8 cellular contexts compared by ENCODE assay signal in the genomic region with DNA sequence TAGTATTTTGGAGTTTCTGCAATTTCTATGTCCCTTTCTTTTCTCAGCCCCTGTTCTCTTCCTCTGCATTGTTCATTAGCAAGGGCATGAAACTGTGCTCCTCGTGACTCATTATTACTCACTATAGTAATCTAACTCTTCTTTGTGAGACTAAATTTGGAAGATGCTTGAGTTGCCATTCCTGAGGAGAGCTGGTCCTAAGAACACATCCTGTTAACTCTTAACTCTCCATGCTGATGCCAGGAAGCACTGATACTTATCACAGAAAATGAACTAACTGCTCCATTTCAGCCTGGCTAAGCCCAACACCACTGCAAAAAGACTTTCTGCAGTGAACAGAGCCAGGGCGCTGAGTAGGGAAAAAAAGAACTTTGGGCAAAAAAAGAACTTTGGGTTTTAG. TPM values are rescaled to one million over a fixed set of nuclear protein-coding genes. Genes with fewer than 3 reads are reported as not detected.
DNase-seq lines count a peak whose midpoint lies in the region; ATAC-seq, FAIRE-seq and TF ChIP-seq lines count a peak whose summit lies in the region.

No MANE protein-coding gene starts in this region.

- H3K4me1 ChIP-seq in colonic mucosa = no peaks in the 10 kb centered on the region
- H3K4me1 ChIP-seq in mesendoderm (ENCODE audit: control insufficient read depth, low read depth, low read length) = peaks cover 2% of the 10 kb centered on the region

- H4K8ac ChIP-seq in mesendoderm (ENCODE audit: low read depth, low read length) = no peak overlapping the region

- H3K23ac ChIP-seq in mesendoderm (ENCODE audit: low read length) = no peak overlapping the region

- no peaks in the 10 kb centered on the region for H3K9me3 ChIP-seq in colonic mucosa

- no peaks in the 10 kb centered on the region for H3K36me3 ChIP-seq in colonic mucosa
- H3K36me3 ChIP-seq in mesendoderm (ENCODE audit: control insufficient read depth, insufficient read depth, low read length) = no peaks in the 10 kb centered on the region

- peak overlapping the region; percentile 9 for H3K56ac ChIP-seq in mesendoderm (ENCODE audit: low read length)

- FAIRE-seq in GM12892 (lab: Jason Lieb, UNC) = no peak

- H3K79me1 ChIP-seq in mesendoderm (ENCODE audit: low read length) = no peaks in the 10 kb centered on the region

- DNase-seq in EL (peak; percentile 95), NCI-H226 (peak; percentile 94), colonic mucosa (no peak), mesendoderm (peak; percentile 94), GM12892 (ENCODE audit: insufficient read length) (no peak), T-helper 9 cell (no peak)

- H3K4me2 ChIP-seq in mesendoderm (ENCODE audit: low read length) = no peak overlapping the region

- H2AK5ac ChIP-seq in mesendoderm (ENCODE audit: low read length) = no peak overlapping the region

- H3K9ac ChIP-seq in colonic mucosa (ENCODE audit: low read depth in 2 of 2, low read length in 2 of 2) (no peak overlapping the region), mesendoderm (ENCODE audit: low read length) (peak overlapping the region; percentile 2)

- TF ChIP-seq CTCF in colonic mucosa (IDR thresholded peaks at IDR 0.05) = no peak

- H3K27me3 ChIP-seq in colonic mucosa (no peaks in the 10 kb centered on the region), mesendoderm (ENCODE audit: insufficient read depth, low read length, poor library complexity) (no peaks in the 10 kb centered on the region)

- no peak for TF ChIP-seq POLR2A in GM12892 (IDR thresholded peaks at IDR 0.05; ENCODE audit: low read depth, low read length)

- intact Hi-C loops in colonic mucosa (cut with DNase I) = loop anchor here (5.0 kb wide), 1 partner anchor 120 kb away; no protein-coding TSS in a partner anchor

- H3K27ac ChIP-seq in colonic mucosa (peak overlapping the region; percentile 70), mesendoderm (ENCODE audit: low read depth, low read length) (peak overlapping the region; percentile 86)

- no peak overlapping the region for H2BK15ac ChIP-seq in mesendoderm (replicated peaks; ENCODE audit: low read depth)

- H4K5ac ChIP-seq in mesendoderm (ENCODE audit: low read length) = no peak overlapping the region

- ATAC-seq in GM18867 (IDR thresholded peaks at IDR 0.05; ENCODE audit: unreplicated experiment) (no peak), GM18907 (IDR thresholded peaks at IDR 0.05; ENCODE audit: unreplicated experiment) (no peak)

- H3K18ac ChIP-seq in mesendoderm (ENCODE audit: low read length) = peak overlapping the region; percentile 90

- peak overlapping the region; percentile 12 for H2BK120ac ChIP-seq in mesendoderm (ENCODE audit: low read depth, low read length)

- no peak overlapping the region for H3K4me3 ChIP-seq in colonic mucosa
- H3K4me3 ChIP-seq in mesendoderm (ENCODE audit: low read length) = no peak overlapping the region

- H2BK5ac ChIP-seq in mesendoderm (ENCODE audit: low read length) = peak overlapping the region; percentile 16

- no CpG with 5 or more reads among the region's 2 CpGs for WGBS in mesendoderm (ENCODE audit: extremely low coverage, insufficient coverage, low lambda C conversion rate)

- H3K4ac ChIP-seq in mesendoderm (ENCODE audit: low read depth, low read length) = no peak overlapping the region

- H3K79me2 ChIP-seq in mesendoderm (ENCODE audit: control insufficient read depth, insufficient read depth, low read length) = no peaks in the 10 kb centered on the region

RNA-seq across cellular contexts. Expression of gene CSNK1A1, which starts 10.6 kb away (rescaled TPM):
- total RNA-seq in colonic mucosa = 100 to 1,000 TPM; 248 to 257 TPM
- polyA plus RNA-seq in mesendoderm (2013, experiment 1 of 2) = 145 TPM
- 145 TPM for polyA plus RNA-seq in mesendoderm (2013, experiment 2 of 2)
- polyA plus RNA-seq in GM12892 (2012; ENCODE audit: missing spikeins) = 69.0 TPM

RNA-seq across cellular contexts. Expression of gene ARHGEF37, which starts 19.4 kb away (rescaled TPM):
- 10 to 100 TPM; 11.9 to 15.7 TPM for total RNA-seq in colonic mucosa
- polyA plus RNA-seq in mesendoderm (2013, experiment 1 of 2) = 0.13 TPM
- polyA plus RNA-seq in mesendoderm (2013, experiment 2 of 2) = 0.07 TPM
- polyA plus RNA-seq in GM12892 (2012; ENCODE audit: missing spikeins) = 0.61 TPM

Comparison
In these comparisons a context has a peak if more than half of its experiments do, and no peak if none do; other contexts are left out.
1. DNase-seq: peak in EL (single experiment), NCI-H226 (single experiment) and mesendoderm (single experiment); none in colonic mucosa (single experiment), GM12892 (single experiment) and T-helper 9 cell (single experiment).